Comparison of ENCODE assay signal across 27 cellular contexts in genomic region chr13:92512852-92513251, GRCh38.
"Had no signal": no experiment of that assay in that cellular context is flagged by ENCODE, and none has a peak within 500 bp of the region (broad histone marks: within the 10 kb centered on the region; RNA-seq: fewer than 3 reads in every experiment).

No MANE protein-coding gene starts in this region.

- H3K27ac ChIP-seq: breast epithelium, colonic mucosa, dorsolateral prefrontal cortex, esophagus muscularis mucosa, gastrocnemius medialis, sigmoid colon, stomach, suprapubic skin, tibial nerve had no signal

- DNase-seq: activated B cell treated with CpG ODN at 0.5 μM for 24 hours; activated CD4-positive, alpha-beta T cell treated with anti-CD3 and anti-CD28 coated beads for 36 hours; activated CD4-positive, alpha-beta T cell treated with anti-CD3 and anti-CD28 coated beads, Interleukin-2, amount 50 U/mL, for 48 hours; activated naive CD4-positive, alpha-beta T cell treated with Interleukin-2 at 50 U/mL for 16 hours; activated naive CD8-positive, alpha-beta T cell treated with anti-CD3 and anti-CD28 coated beads for 36 hours; activated T-cell treated with anti-CD3 and anti-CD28 coated beads, Interleukin-2, amount 50 U/mL, for 48 hours; colonic mucosa; dorsolateral prefrontal cortex; effector memory CD8-positive, alpha-beta T cell; gastrocnemius medialis; head of caudate nucleus; naive B cell; retina; sigmoid colon; stimulated activated CD4-positive, alpha-beta T cell treated with anti-CD3 and anti-CD28 coated beads, Interleukin-15, amount 100 ng/mL, for 24 hours; stomach; T-helper 9 cell had no signal

- H3K4me1 ChIP-seq: breast epithelium, colonic mucosa, esophagus muscularis mucosa, gastrocnemius medialis, sigmoid colon, stomach, suprapubic skin, tibial nerve had no signal

- H3K4me1 Mint-ChIP-seq: activated B cell treated with CpG ODN at 0.5 μM for 24 hours; activated CD4-positive, alpha-beta T cell treated with anti-CD3 and anti-CD28 coated beads for 36 hours; activated naive CD8-positive, alpha-beta T cell treated with anti-CD3 and anti-CD28 coated beads for 36 hours; central memory CD8-positive, alpha-beta T cell; naive B cell; stimulated activated memory B cell treated with anti-CD40 and anti-IgM and Interleukin-4, amounts not matched to agents 10 μg/mL and 1 μg/mL and 100 μg/mL, for 72 hours had no signal

- H3K9me3 ChIP-seq: colonic mucosa, gastrocnemius medialis, sigmoid colon had no signal

- H3K4me3 ChIP-seq: breast epithelium, colonic mucosa, dorsolateral prefrontal cortex, esophagus muscularis mucosa, gastrocnemius medialis, lung, sigmoid colon, smooth muscle cell, stomach, suprapubic skin, tibial nerve had no signal

- H3K4me2 ChIP-seq: smooth muscle cell had no signal

- H3K36me3 Mint-ChIP-seq: activated naive CD8-positive, alpha-beta T cell treated with anti-CD3 and anti-CD28 coated beads for 36 hours; naive B cell; stimulated activated memory B cell treated with anti-CD40 and anti-IgM and Interleukin-4, amounts not matched to agents 10 μg/mL and 1 μg/mL and 100 μg/mL, for 72 hours had no signal

- H3K27ac Mint-ChIP-seq: activated B cell treated with CpG ODN at 0.5 μM for 24 hours; activated CD4-positive, alpha-beta T cell treated with anti-CD3 and anti-CD28 coated beads for 36 hours; activated naive CD8-positive, alpha-beta T cell treated with anti-CD3 and anti-CD28 coated beads for 36 hours; effector memory CD8-positive, alpha-beta T cell; naive B cell; progenitor cell of endocrine pancreas; stimulated activated memory B cell treated with anti-CD40 and anti-IgM and Interleukin-4, amounts not matched to agents 10 μg/mL and 1 μg/mL and 100 μg/mL, for 72 hours had no signal

- H3K27me3 Mint-ChIP-seq: activated B cell treated with CpG ODN at 0.5 μM for 24 hours; activated CD4-positive, alpha-beta T cell treated with anti-CD3 and anti-CD28 coated beads for 36 hours; activated naive CD8-positive, alpha-beta T cell treated with anti-CD3 and anti-CD28 coated beads for 36 hours; central memory CD8-positive, alpha-beta T cell; effector memory CD8-positive, alpha-beta T cell; naive B cell; progenitor cell of endocrine pancreas; stimulated activated memory B cell treated with anti-CD40 and anti-IgM and Interleukin-4, amounts not matched to agents 10 μg/mL and 1 μg/mL and 100 μg/mL, for 72 hours had no signal

- H3K4me3 Mint-ChIP-seq: activated B cell treated with CpG ODN at 0.5 μM for 24 hours; activated CD4-positive, alpha-beta T cell treated with anti-CD3 and anti-CD28 coated beads for 36 hours; activated naive CD8-positive, alpha-beta T cell treated with anti-CD3 and anti-CD28 coated beads for 36 hours; central memory CD8-positive, alpha-beta T cell; effector memory CD8-positive, alpha-beta T cell; naive B cell; neural crest cell; stimulated activated memory B cell treated with anti-CD40 and anti-IgM and Interleukin-4, amounts not matched to agents 10 μg/mL and 1 μg/mL and 100 μg/mL, for 72 hours had no signal

- H3K27me3 ChIP-seq: breast epithelium, colonic mucosa, dorsolateral prefrontal cortex, esophagus muscularis mucosa, gastrocnemius medialis, sigmoid colon, stomach, suprapubic skin, tibial nerve had no signal

- H3K36me3 ChIP-seq: breast epithelium, colonic mucosa, esophagus muscularis mucosa, gastrocnemius medialis, sigmoid colon, stomach, suprapubic skin, tibial nerve had no signal
